In the genomic region with DNA sequence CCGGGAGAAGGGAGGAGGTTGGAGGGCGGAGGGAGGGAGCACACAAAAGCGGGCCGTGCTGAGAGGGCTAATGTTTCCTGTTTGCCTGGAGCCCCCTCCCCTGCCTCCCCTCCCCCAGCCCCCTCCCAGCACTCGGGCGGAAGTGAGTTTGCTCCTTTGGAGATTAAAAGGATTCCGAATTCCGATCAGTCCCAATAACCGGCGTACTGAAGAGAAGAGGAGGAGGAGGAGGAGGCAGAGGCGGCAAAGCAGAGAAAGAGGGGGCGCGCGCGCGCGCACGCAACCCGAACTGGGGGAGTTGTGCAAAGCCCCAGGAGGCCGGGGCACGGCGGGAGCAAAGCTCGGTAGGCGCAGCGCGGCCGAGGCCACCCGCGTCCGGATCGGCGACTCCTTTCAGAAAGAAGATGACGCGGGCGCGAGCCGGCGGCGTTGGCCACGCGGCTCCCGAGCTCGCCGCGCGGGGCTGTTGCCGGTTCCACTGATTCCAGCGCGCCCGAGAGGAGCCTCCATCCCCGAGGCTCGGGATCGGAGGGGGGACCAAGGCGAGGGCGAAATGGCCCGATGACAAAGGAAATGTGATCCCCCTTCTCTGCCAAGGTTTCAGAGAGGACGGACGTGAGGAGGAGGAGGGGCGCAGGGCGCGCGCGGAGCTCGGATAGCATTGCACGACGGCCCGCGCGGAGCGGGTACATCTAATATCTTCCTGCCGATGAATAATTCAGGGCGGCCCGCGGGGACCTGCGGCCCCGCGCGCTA, we compare ENCODE assay signal across 8 cellular contexts. TPM values are rescaled to one million over a fixed set of nuclear protein-coding genes. Genes with fewer than 3 reads are reported as not detected.
DNase-seq lines count a peak whose midpoint lies in the region; ATAC-seq and TF ChIP-seq lines count a peak whose summit lies in the region.

No MANE protein-coding gene starts in this region.

- peak; percentile 60 for ATAC-seq in activated CD8-positive, alpha-beta T cell treated with anti-CD3 and anti-CD28 coated beads, Interleukin-2, amount 10 ng/mL, durations not matched to agents 7 days and 5 days
- no peak for ATAC-seq in psoas muscle
- ATAC-seq in GM21360 (IDR thresholded peaks at IDR 0.05; ENCODE audit: unreplicated experiment) = no peak

- H3K27me3 Mint-ChIP-seq in activated CD8-positive, alpha-beta T cell treated with anti-CD3 and anti-CD28 coated beads, Interleukin-2, amount 10 ng/mL, durations not matched to agents 7 days and 5 days (ENCODE audit: low read depth) = peaks cover 57% of the 10 kb centered on the region

- intact Hi-C loops in head of caudate nucleus (cut with DNase I) (no loop called here), psoas muscle (cut with DNase I) (no loop called here)

- DNase-seq in AG08396 (ENCODE audit: low spot score) (peak; percentile 53), head of caudate nucleus (peak in 37 of 42 donors; percentile 13 to 79 (median 50)), psoas muscle (no peak), NCI-H2081 (lab: John Stamatoyannopoulos, UW) (no peak), NCI-H510A treated with DMSO at 0.1 percent for 48 hours (lab: John Stamatoyannopoulos, UW) (no peak)
- DNase-seq in activated CD8-positive, alpha-beta T cell treated with anti-CD3 and anti-CD28 coated beads, Interleukin-2, amount 10 ng/mL, durations not matched to agents 7 days and 5 days = peak; percentile 34

- no peak overlapping the region for H3K27ac Mint-ChIP-seq in activated CD8-positive, alpha-beta T cell treated with anti-CD3 and anti-CD28 coated beads, Interleukin-2, amount 10 ng/mL, durations not matched to agents 7 days and 5 days

- no peak for TF ChIP-seq CTCF in psoas muscle (IDR thresholded peaks at IDR 0.05)

- peaks cover 30% of the 10 kb centered on the region for H3K4me1 Mint-ChIP-seq in activated CD8-positive, alpha-beta T cell treated with anti-CD3 and anti-CD28 coated beads, Interleukin-2, amount 10 ng/mL, durations not matched to agents 7 days and 5 days (ENCODE audit: low read depth)

- peak; percentile 46 for TF ChIP-seq POLR2A in GM19099 (IDR thresholded peaks at IDR 0.05; ENCODE audit: extremely low read depth, insufficient read length, low read depth)

- peak overlapping the region; percentile 64 for H3K4me3 Mint-ChIP-seq in activated CD8-positive, alpha-beta T cell treated with anti-CD3 and anti-CD28 coated beads, Interleukin-2, amount 10 ng/mL, durations not matched to agents 7 days and 5 days

- H3K27ac ChIP-seq in psoas muscle = no peak overlapping the region

- no peaks in the 10 kb centered on the region for H3K9me3 Mint-ChIP-seq in activated CD8-positive, alpha-beta T cell treated with anti-CD3 and anti-CD28 coated beads, Interleukin-2, amount 10 ng/mL, durations not matched to agents 7 days and 5 days (ENCODE audit: insufficient read depth)

- no peaks in the 10 kb centered on the region for H3K36me3 ChIP-seq in psoas muscle (ENCODE audit: insufficient read depth in 1 of 2, low read depth in 1 of 2)

- H3K4me3 ChIP-seq in psoas muscle = peak overlapping the region; percentile 60

- CTCF ChIA-PET in activated CD8-positive, alpha-beta T cell treated with anti-CD3 and anti-CD28 coated beads, Interleukin-2, amount 10 ng/mL, durations not matched to agents 7 days and 5 days (lab: Charles Lee) = no interaction called here

- H3K27me3 ChIP-seq in psoas muscle (ENCODE audit: insufficient read depth in 3 of 3, low read length in 2 of 3) = peaks cover 8 to 69% (median 33%) of the 10 kb centered on the region in 3 donors

- POLR2A ChIA-PET in activated CD8-positive, alpha-beta T cell treated with anti-CD3 and anti-CD28 coated beads, Interleukin-2, amount 10 ng/mL, durations not matched to agents 7 days and 5 days (lab: Charles Lee) = no interaction called here

- peaks cover 2% of the 10 kb centered on the region for H3K36me3 Mint-ChIP-seq in activated CD8-positive, alpha-beta T cell treated with anti-CD3 and anti-CD28 coated beads, Interleukin-2, amount 10 ng/mL, durations not matched to agents 7 days and 5 days (ENCODE audit: low read depth)

- H3K4me1 ChIP-seq in psoas muscle = peaks cover 6% of the 10 kb centered on the region

- no peaks in the 10 kb centered on the region for H3K9me3 ChIP-seq in psoas muscle

- WGBS in psoas muscle, 3 donors = 1 to 2% (median 1%) methylated on average over 61 to 78 of the region's 78 CpGs

RNA-seq across cellular contexts. Expression of gene TRIM71, which starts 1.2 kb away (rescaled TPM):
- not detected for total RNA-seq in activated CD8-positive, alpha-beta T cell treated with anti-CD3 and anti-CD28 coated beads, Interleukin-2, amount 10 ng/mL, durations not matched to agents 7 days and 5 days
- total RNA-seq in psoas muscle = not detected
- polyA plus RNA-seq in psoas muscle = under 1 TPM in 1 of 3 donors, not detected in 2; 0.01 TPM

Comparison
In these comparisons a context has a peak if more than half of its experiments do, and no peak if none do; other contexts are left out.
1. DNase-seq: peak in AG08396 (single experiment), activated CD8-positive, alpha-beta T cell treated with anti-CD3 and anti-CD28 coated beads, Interleukin-2, amount 10 ng/mL, durations not matched to agents 7 days and 5 days (single experiment) and head of caudate nucleus (37 of 42); none in psoas muscle (0 of 2), NCI-H2081 (0 of 2) and NCI-H510A treated with DMSO at 0.1 percent for 48 hours (single experiment).